In the genomic region with DNA sequence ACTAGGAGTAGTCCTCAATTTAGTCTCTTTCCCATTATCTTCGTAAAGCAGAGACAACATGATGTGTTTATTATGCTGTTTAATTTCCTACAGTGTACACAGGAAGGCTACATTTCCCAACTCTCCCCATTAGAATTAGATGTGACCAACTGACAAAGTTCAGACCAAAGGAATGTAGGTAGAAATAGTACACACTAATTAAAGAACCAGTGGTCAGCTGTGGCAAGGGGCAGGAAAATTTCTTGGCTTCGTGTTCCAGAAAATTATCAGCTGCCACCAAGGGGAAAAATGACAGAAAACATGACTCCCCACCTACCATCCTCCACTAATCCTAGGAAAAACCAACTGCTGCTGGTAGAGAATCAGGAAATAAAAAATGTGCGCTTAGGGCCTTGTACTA, we compare ENCODE assay signal across 35 cellular contexts.
"Had no signal": no experiment of that assay in that cellular context is flagged by ENCODE, and none has a peak within 500 bp of the region (broad histone marks: within the 10 kb centered on the region; RNA-seq: fewer than 3 reads in every experiment).

No MANE protein-coding gene starts in this region.

- FAIRE-seq: colon had no signal

- H3K9me3 ChIP-seq: adrenal gland, body of pancreas, esophagus squamous epithelium, gastroesophageal sphincter had no signal

- H3K27me3 ChIP-seq: adrenal gland, body of pancreas, esophagus squamous epithelium, gastroesophageal sphincter had no signal

- H3K4me1 Mint-ChIP-seq: activated CD4-positive, alpha-beta T cell treated with anti-CD3 and anti-CD28 coated beads for 36 hours; activated CD4-positive, alpha-beta T cell treated with anti-CD3 and anti-CD28 coated beads, Interleukin-2, amount 10 ng/mL, durations not matched to agents 24 days and 14 days; activated CD8-positive, alpha-beta memory T cell treated with anti-CD3 and anti-CD28 coated beads, Interleukin-2, amount 10 ng/mL, durations not matched to agents 7 days and 5 days; activated naive CD4-positive, alpha-beta T cell treated with anti-CD3 and anti-CD28 coated beads, Interleukin-2, amount 50 U/mL, for 24 hours; activated naive CD8-positive, alpha-beta T cell treated with anti-CD3 and anti-CD28 coated beads for 36 hours; activated naive CD8-positive, alpha-beta T cell treated with anti-CD3 and anti-CD28 coated beads, Interleukin-2, amount 50 U/mL, for 24 hours; T-helper 17 cell had no signal

- H3K27me3 Mint-ChIP-seq: activated CD4-positive, alpha-beta memory T cell treated with anti-CD3 and anti-CD28 coated beads for 36 hours; activated CD4-positive, alpha-beta T cell treated with anti-CD3 and anti-CD28 coated beads for 36 hours; activated CD4-positive, alpha-beta T cell treated with anti-CD3 and anti-CD28 coated beads, Interleukin-2, amount 10 ng/mL, durations not matched to agents 24 days and 14 days; activated CD8-positive, alpha-beta memory T cell treated with anti-CD3 and anti-CD28 coated beads, Interleukin-2, amount 10 ng/mL, durations not matched to agents 7 days and 5 days; activated naive CD4-positive, alpha-beta T cell treated with anti-CD3 and anti-CD28 coated beads, Interleukin-2, amount 50 U/mL, for 24 hours; activated naive CD8-positive, alpha-beta T cell treated with anti-CD3 and anti-CD28 coated beads for 36 hours; activated naive CD8-positive, alpha-beta T cell treated with anti-CD3 and anti-CD28 coated beads, Interleukin-2, amount 50 U/mL, for 24 hours; effector memory CD8-positive, alpha-beta T cell; T-helper 17 cell had no signal

- ATAC-seq: activated CD4-positive, alpha-beta T cell treated with anti-CD3 and anti-CD28 coated beads for 36 hours; activated CD8-positive, alpha-beta memory T cell treated with anti-CD3 and anti-CD28 coated beads, Interleukin-2, amount 10 ng/mL, durations not matched to agents 7 days and 5 days; activated CD8-positive, alpha-beta T cell treated with anti-CD3 and anti-CD28 coated beads, Interleukin-2, amount 10 ng/mL, durations not matched to agents 7 days and 5 days; activated naive CD8-positive, alpha-beta T cell treated with anti-CD3 and anti-CD28 coated beads, Interleukin-2, amount 50 U/mL, for 24 hours; body of pancreas; effector memory CD8-positive, alpha-beta T cell; gastroesophageal sphincter; T-helper 17 cell had no signal

- H3K4me3 ChIP-seq: adrenal gland, body of pancreas, esophagus squamous epithelium, gastroesophageal sphincter had no signal

- DNase-seq: activated CD4-positive, alpha-beta memory T cell treated with anti-CD3 and anti-CD28 coated beads for 36 hours; activated CD4-positive, alpha-beta T cell treated with anti-CD3 and anti-CD28 coated beads for 36 hours; activated CD4-positive, alpha-beta T cell treated with anti-CD3 and anti-CD28 coated beads, Interleukin-2, amount 10 ng/mL, durations not matched to agents 24 days and 14 days; activated CD4-positive, CD25-positive, alpha-beta regulatory T cell; activated CD4-positive, CD25-positive, alpha-beta regulatory T cell treated with anti-CD3 and anti-CD28 coated beads, Interleukin-2, amount 50 U/mL, for 72 hours; activated CD8-positive, alpha-beta memory T cell treated with anti-CD3 and anti-CD28 coated beads, Interleukin-2, amount 10 ng/mL, durations not matched to agents 7 days and 5 days; activated CD8-positive, alpha-beta memory T cell treated with anti-CD3 and anti-CD28 coated beads, Interleukin-2, amount 50 U/mL, for 4 hours; activated CD8-positive, alpha-beta T cell treated with anti-CD3 and anti-CD28 coated beads, Interleukin-2, amount 10 ng/mL, durations not matched to agents 7 days and 5 days; activated effector memory CD4-positive, alpha-beta T cell treated with anti-CD3 and anti-CD28 coated beads, Interleukin-2, amount 50 U/mL, for 16 hours; activated naive CD4-positive, alpha-beta T cell treated with anti-CD3 and anti-CD28 coated beads for 36 hours; activated naive CD8-positive, alpha-beta T cell treated with anti-CD3 and anti-CD28 coated beads for 36 hours; activated naive CD8-positive, alpha-beta T cell treated with anti-CD3 and anti-CD28 coated beads, Interleukin-2, amount 50 U/mL, for 24 hours; activated T-cell treated with anti-CD3 and anti-CD28 coated beads, Interleukin-2, amount 50 U/mL, for 1 hour; activated T-cell treated with anti-CD3 and anti-CD28 coated beads, Interleukin-2, amount 50 U/mL, for 48 hours; adrenal gland; amygdala; aorta; body of pancreas; caudate nucleus; cortex of kidney; dermis blood vessel endothelial cell; effector CD4-positive, alpha-beta T cell; effector memory CD8-positive, alpha-beta T cell; esophagus squamous epithelium; foreskin melanocyte; T-helper 1 cell; T-helper 17 cell; T1000 had no signal

- H3K27ac ChIP-seq: adrenal gland, body of pancreas, epithelial cell of prostate, esophagus squamous epithelium, gastroesophageal sphincter had no signal

- H3K9me3 Mint-ChIP-seq: activated CD4-positive, alpha-beta T cell treated with anti-CD3 and anti-CD28 coated beads, Interleukin-2, amount 10 ng/mL, durations not matched to agents 24 days and 14 days; activated naive CD8-positive, alpha-beta T cell treated with anti-CD3 and anti-CD28 coated beads for 36 hours; activated T-helper 2 cell treated with anti-CD3 and anti-CD28 coated beads, Interferon-gamma antibody, Interleukin-2, Interleukin-4, amounts not matched to agents 10 μg/mL and 5 μg/mL and 100 μg/mL, durations not matched to agents 14 hours and 24 hours and 36 hours; T-helper 2 cell treated with Interferon-gamma antibody and Interleukin-4, amounts not matched to agents 5 μg/mL and 100 μg/mL, for 36 hours had no signal

- H3K27ac Mint-ChIP-seq: activated CD4-positive, alpha-beta memory T cell treated with anti-CD3 and anti-CD28 coated beads for 36 hours; activated CD4-positive, alpha-beta T cell treated with anti-CD3 and anti-CD28 coated beads for 36 hours; activated CD4-positive, alpha-beta T cell treated with anti-CD3 and anti-CD28 coated beads, Interleukin-2, amount 10 ng/mL, durations not matched to agents 24 days and 14 days; activated CD8-positive, alpha-beta memory T cell treated with anti-CD3 and anti-CD28 coated beads, Interleukin-2, amount 10 ng/mL, durations not matched to agents 7 days and 5 days; activated CD8-positive, alpha-beta T cell treated with anti-CD3 and anti-CD28 coated beads, Interleukin-2, amount 10 ng/mL, durations not matched to agents 7 days and 5 days; activated naive CD4-positive, alpha-beta T cell treated with anti-CD3 and anti-CD28 coated beads for 36 hours; activated naive CD4-positive, alpha-beta T cell treated with anti-CD3 and anti-CD28 coated beads, Interleukin-2, amount 50 U/mL, for 24 hours; activated naive CD8-positive, alpha-beta T cell treated with anti-CD3 and anti-CD28 coated beads for 36 hours; activated naive CD8-positive, alpha-beta T cell treated with anti-CD3 and anti-CD28 coated beads, Interleukin-2, amount 50 U/mL, for 24 hours; activated T-helper 1 cell treated with anti-CD3 and anti-CD28 coated beads, Interleukin-12 subunit alpha, Interleukin-12 subunit beta, Interleukin-2, Interleukin-4 antibody, amounts not matched to agents 30 ng/mL and 10 ng/mL and 1 ng/mL, durations not matched to agents 14 hours and 24 hours and 36 hours; activated T-helper 2 cell treated with anti-CD3 and anti-CD28 coated beads, Interferon-gamma antibody, Interleukin-2, Interleukin-4, amounts not matched to agents 10 μg/mL and 5 μg/mL and 100 μg/mL, durations not matched to agents 14 hours and 24 hours and 36 hours; effector memory CD8-positive, alpha-beta T cell; T-helper 17 cell; T-helper 2 cell treated with Interferon-gamma antibody and Interleukin-4, amounts not matched to agents 5 μg/mL and 100 μg/mL, for 36 hours had no signal

- H3K4me1 ChIP-seq: adrenal gland, body of pancreas, esophagus squamous epithelium, gastroesophageal sphincter had no signal

- H3K36me3 ChIP-seq: adrenal gland, esophagus squamous epithelium, gastroesophageal sphincter had no signal

- H3K4me3 Mint-ChIP-seq: activated CD4-positive, alpha-beta memory T cell treated with anti-CD3 and anti-CD28 coated beads for 36 hours; activated CD4-positive, alpha-beta T cell treated with anti-CD3 and anti-CD28 coated beads for 36 hours; activated CD4-positive, alpha-beta T cell treated with anti-CD3 and anti-CD28 coated beads, Interleukin-2, amount 10 ng/mL, durations not matched to agents 24 days and 14 days; activated CD8-positive, alpha-beta memory T cell treated with anti-CD3 and anti-CD28 coated beads, Interleukin-2, amount 10 ng/mL, durations not matched to agents 7 days and 5 days; activated CD8-positive, alpha-beta T cell treated with anti-CD3 and anti-CD28 coated beads, Interleukin-2, amount 10 ng/mL, durations not matched to agents 7 days and 5 days; activated naive CD4-positive, alpha-beta T cell treated with anti-CD3 and anti-CD28 coated beads for 36 hours; activated naive CD4-positive, alpha-beta T cell treated with anti-CD3 and anti-CD28 coated beads, Interleukin-2, amount 50 U/mL, for 24 hours; activated naive CD8-positive, alpha-beta T cell treated with anti-CD3 and anti-CD28 coated beads for 36 hours; activated naive CD8-positive, alpha-beta T cell treated with anti-CD3 and anti-CD28 coated beads, Interleukin-2, amount 50 U/mL, for 24 hours; activated T-helper 1 cell treated with anti-CD3 and anti-CD28 coated beads, Interleukin-12 subunit alpha, Interleukin-12 subunit beta, Interleukin-2, Interleukin-4 antibody, amounts not matched to agents 30 ng/mL and 10 ng/mL and 1 ng/mL, durations not matched to agents 14 hours and 24 hours and 36 hours; effector memory CD8-positive, alpha-beta T cell; T-helper 17 cell; T-helper 2 cell treated with Interferon-gamma antibody and Interleukin-4, amounts not matched to agents 5 μg/mL and 100 μg/mL, for 36 hours had no signal

- H3K36me3 Mint-ChIP-seq: activated CD4-positive, alpha-beta memory T cell treated with anti-CD3 and anti-CD28 coated beads for 36 hours; activated CD8-positive, alpha-beta memory T cell treated with anti-CD3 and anti-CD28 coated beads, Interleukin-2, amount 10 ng/mL, durations not matched to agents 7 days and 5 days; activated naive CD4-positive, alpha-beta T cell treated with anti-CD3 and anti-CD28 coated beads, Interleukin-2, amount 50 U/mL, for 24 hours; activated naive CD8-positive, alpha-beta T cell treated with anti-CD3 and anti-CD28 coated beads for 36 hours had no signal
